ENCODE assay signal across 9 cellular contexts in genomic region chr6:126285871-126286270, GRCh38.
"Had no signal": no experiment of that assay in that cellular context is flagged by ENCODE, and none has a peak within 500 bp of the region (broad histone marks: within the 10 kb centered on the region; RNA-seq: fewer than 3 reads in every experiment).

No MANE protein-coding gene starts in this region.

- H3K4me1 Mint-ChIP-seq: GM23338, H9 had no signal

- ATAC-seq: GM23338, HCT116 had no signal

- H3K9me3 Mint-ChIP-seq: GM23338, H9, HFFc6 had no signal

- H2AFZ ChIP-seq: GM23248, GM23338 had no signal

- H3K4me1 ChIP-seq: HAP-1 had no signal

- H3K4me3 Mint-ChIP-seq: GM23338, H9, HFFc6 had no signal

- H3K36me3 ChIP-seq: HAP-1 had no signal

- DNase-seq: GM23248, GOT3, H7, H9, HCEC 1CT, HFFc6 had no signal

- H3K4me3 ChIP-seq: GM23248, GM23338, HAP-1 had no signal

- H3K9me3 ChIP-seq: HAP-1 had no signal

- H3K4me2 ChIP-seq: GM23338 had no signal

- H3K27ac Mint-ChIP-seq: GM23338, H9, HFFc6 had no signal

- H3K27ac ChIP-seq: GM23248 had no signal
